In the genomic region with DNA sequence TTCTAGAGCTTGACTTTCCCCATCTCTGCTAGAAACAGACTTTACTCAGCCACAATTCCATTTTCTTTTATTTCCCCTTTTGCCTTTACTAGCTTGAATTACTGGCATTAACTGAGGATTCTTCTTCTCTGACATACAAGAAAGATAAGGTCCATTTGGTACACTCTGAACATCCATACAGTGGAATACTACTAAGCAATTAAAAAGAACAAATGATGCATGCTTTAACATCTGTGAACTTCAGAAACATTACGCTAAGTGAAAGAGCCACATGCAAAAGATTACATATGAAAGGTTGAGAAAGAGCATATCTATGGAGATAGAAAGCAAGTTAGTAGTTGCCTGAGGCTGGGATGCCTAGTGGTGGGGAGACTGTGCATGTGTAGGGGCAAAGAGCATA, we compare ENCODE assay signal across 28 cellular contexts.
"Had no signal": no experiment of that assay in that cellular context is flagged by ENCODE, and none has a peak within 500 bp of the region (broad histone marks: within the 10 kb centered on the region; RNA-seq: fewer than 3 reads in every experiment).

No MANE protein-coding gene starts in this region.

- H3K36me3 Mint-ChIP-seq: natural killer cell; stimulated activated effector memory CD8-positive, alpha-beta T cell treated with anti-CD3 and anti-CD28 coated beads, Interleukin-12 subunit alpha, Interleukin-12 subunit beta, amount 100 ng/mL, for 72 hours; stimulated activated naive B cell treated with anti-CD40 and anti-IgM and Interleukin-4, amounts not matched to agents 10 μg/mL and 1 μg/mL and 100 μg/mL, for 72 hours had no signal

- H2AFZ ChIP-seq: neural progenitor cell, parathyroid adenoma had no signal

- H3K27ac ChIP-seq: neural progenitor cell, ovary, parathyroid adenoma, psoas muscle, right lobe of liver, sigmoid colon, stomach, thoracic aorta, thyroid gland, tibial nerve, upper lobe of left lung, uterus had no signal

- H3K4me2 ChIP-seq: neural progenitor cell had no signal

- H3K9me3 ChIP-seq: ovary, right lobe of liver, thoracic aorta, thyroid gland, uterus had no signal

- DNase-seq: natural killer cell; occipital lobe; ovary; posterior cingulate gyrus; psoas muscle; right cardiac atrium; right lobe of liver; sigmoid colon; small intestine; stimulated activated CD4-positive, alpha-beta T cell treated with anti-CD3 and anti-CD28 coated beads, Interleukin-15, amount 100 ng/mL, for 24 hours; stimulated activated CD4-positive, alpha-beta T cell treated with anti-CD3 and anti-CD28 coated beads, Interleukin-2, amount 100 ng/mL, for 24 hours; stimulated activated CD4-positive, alpha-beta T cell treated with anti-CD3 and anti-CD28 coated beads, Interleukin-2, amount 100 ng/mL, for 48 hours; stimulated activated CD4-positive, alpha-beta T cell treated with anti-CD3 and anti-CD28 coated beads, Interleukin-4, amount 100 ng/mL, for 24 hours; stimulated activated naive B cell treated with anti-CD40 and anti-IgM and Interleukin-4, amounts not matched to agents 10 μg/mL and 1 μg/mL and 100 μg/mL, for 72 hours; stimulated activated naive CD4-positive, alpha-beta T cell treated with Interleukin-2 at 50 U/mL for 16 hours; stomach; thyroid gland; trophoblast cell; upper lobe of left lung; uterus had no signal

- ATAC-seq: natural killer cell; psoas muscle; right cardiac atrium; right lobe of liver; stimulated activated effector memory CD8-positive, alpha-beta T cell treated with anti-CD3 and anti-CD28 coated beads, Interleukin-12 subunit alpha, Interleukin-12 subunit beta, amount 100 ng/mL, for 72 hours; stimulated activated naive B cell treated with anti-CD40 and anti-IgM and Interleukin-4, amounts not matched to agents 10 μg/mL and 1 μg/mL and 100 μg/mL, for 72 hours had no signal

- H3K4me1 ChIP-seq: neural progenitor cell, parathyroid adenoma, psoas muscle, right lobe of liver, sigmoid colon, stomach, thyroid gland, tibial nerve, upper lobe of left lung, uterus had no signal

- H3K27ac Mint-ChIP-seq: natural killer cell; nephron; neural progenitor cell; progenitor cell of endocrine pancreas; stimulated activated effector memory CD8-positive, alpha-beta T cell treated with anti-CD3 and anti-CD28 coated beads, Interleukin-12 subunit alpha, Interleukin-12 subunit beta, amount 100 ng/mL, for 72 hours; stimulated activated naive B cell treated with anti-CD40 and anti-IgM and Interleukin-4, amounts not matched to agents 10 μg/mL and 1 μg/mL and 100 μg/mL, for 72 hours; stimulated activated naive CD8-positive, alpha-beta T cell treated with anti-CD3 and anti-CD28 coated beads, Interleukin-15, Interleukin-2, amounts not matched to agents 100 ng/mL and 50 ng/mL, for 24 hours had no signal

- H3K27me3 ChIP-seq: neural progenitor cell, ovary, right lobe of liver, sigmoid colon, stomach, thyroid gland, tibial nerve, upper lobe of left lung, uterus had no signal

- H3K79me2 ChIP-seq: parathyroid adenoma had no signal

- H3K9ac ChIP-seq: neural progenitor cell, parathyroid adenoma had no signal

- H3K36me3 ChIP-seq: neural progenitor cell, ovary, right lobe of liver, sigmoid colon, stomach, thoracic aorta, thyroid gland, tibial nerve, upper lobe of left lung, uterus had no signal

- H3K27me3 Mint-ChIP-seq: progenitor cell of endocrine pancreas had no signal

- H3K4me3 Mint-ChIP-seq: natural killer cell; nephron; neural progenitor cell; stimulated activated effector memory CD8-positive, alpha-beta T cell treated with anti-CD3 and anti-CD28 coated beads, Interleukin-12 subunit alpha, Interleukin-12 subunit beta, amount 100 ng/mL, for 72 hours; stimulated activated naive B cell treated with anti-CD40 and anti-IgM and Interleukin-4, amounts not matched to agents 10 μg/mL and 1 μg/mL and 100 μg/mL, for 72 hours; stimulated activated naive CD8-positive, alpha-beta T cell treated with anti-CD3 and anti-CD28 coated beads, Interleukin-15, Interleukin-2, amounts not matched to agents 100 ng/mL and 50 ng/mL, for 24 hours had no signal

- H3K9me3 Mint-ChIP-seq: natural killer cell; stimulated activated effector memory CD8-positive, alpha-beta T cell treated with anti-CD3 and anti-CD28 coated beads, Interleukin-12 subunit alpha, Interleukin-12 subunit beta, amount 100 ng/mL, for 72 hours; stimulated activated naive B cell treated with anti-CD40 and anti-IgM and Interleukin-4, amounts not matched to agents 10 μg/mL and 1 μg/mL and 100 μg/mL, for 72 hours; stimulated activated naive CD8-positive, alpha-beta T cell treated with anti-CD3 and anti-CD28 coated beads, Interleukin-15, Interleukin-2, amounts not matched to agents 100 ng/mL and 50 ng/mL, for 24 hours had no signal

- FAIRE-seq: small intestine had no signal

- H3K4me3 ChIP-seq: neural progenitor cell, ovary, psoas muscle, right lobe of liver, sigmoid colon, stomach, thoracic aorta, thyroid gland, tibial nerve, upper lobe of left lung, uterus had no signal

- H3K4me1 Mint-ChIP-seq: natural killer cell; nephron; neural progenitor cell; stimulated activated effector memory CD8-positive, alpha-beta T cell treated with anti-CD3 and anti-CD28 coated beads, Interleukin-12 subunit alpha, Interleukin-12 subunit beta, amount 100 ng/mL, for 72 hours; stimulated activated naive B cell treated with anti-CD40 and anti-IgM and Interleukin-4, amounts not matched to agents 10 μg/mL and 1 μg/mL and 100 μg/mL, for 72 hours had no signal
